In genomic region chr15:79778378-79778990, GRCh38 we compare ENCODE assay signal across 30 cellular contexts.
"Had no signal": no experiment of that assay in that cellular context is flagged by ENCODE, and none has a peak within 500 bp of the region (broad histone marks: within the 10 kb centered on the region; RNA-seq: fewer than 3 reads in every experiment).

No MANE protein-coding gene starts in this region.

- H3K4me3 Mint-ChIP-seq: activated CD4-positive, alpha-beta T cell treated with anti-CD3 and anti-CD28 coated beads, Interleukin-2, amount 10 ng/mL, durations not matched to agents 24 days and 14 days; activated CD8-positive, alpha-beta T cell treated with anti-CD3 and anti-CD28 coated beads for 36 hours; activated naive CD4-positive, alpha-beta T cell treated with anti-CD3 and anti-CD28 coated beads, Interleukin-2, amount 50 U/mL, for 24 hours; activated naive CD8-positive, alpha-beta T cell treated with anti-CD3 and anti-CD28 coated beads, Interleukin-2, amount 10 ng/mL, durations not matched to agents 7 days and 5 days; central memory CD8-positive, alpha-beta T cell had no signal

- H3K4me3 ChIP-seq: ascending aorta, cardiac muscle cell, MG63, SJSA1 had no signal

- H3K4me1 Mint-ChIP-seq: activated CD4-positive, alpha-beta T cell treated with anti-CD3 and anti-CD28 coated beads, Interleukin-2, amount 10 ng/mL, durations not matched to agents 24 days and 14 days; activated naive CD4-positive, alpha-beta T cell treated with anti-CD3 and anti-CD28 coated beads, Interleukin-2, amount 50 U/mL, for 24 hours; central memory CD8-positive, alpha-beta T cell had no signal

- H3K27ac Mint-ChIP-seq: activated CD4-positive, alpha-beta T cell treated with anti-CD3 and anti-CD28 coated beads, Interleukin-2, amount 10 ng/mL, durations not matched to agents 24 days and 14 days; activated CD8-positive, alpha-beta T cell treated with anti-CD3 and anti-CD28 coated beads for 36 hours; activated naive CD4-positive, alpha-beta T cell treated with anti-CD3 and anti-CD28 coated beads, Interleukin-2, amount 50 U/mL, for 24 hours; activated naive CD8-positive, alpha-beta T cell treated with anti-CD3 and anti-CD28 coated beads, Interleukin-2, amount 10 ng/mL, durations not matched to agents 7 days and 5 days; activated T-helper 2 cell treated with anti-CD3 and anti-CD28 coated beads, Interferon-gamma antibody, Interleukin-2, Interleukin-4, amounts not matched to agents 10 μg/mL and 5 μg/mL and 100 μg/mL, durations not matched to agents 14 hours and 24 hours and 36 hours had no signal

- H3K36me3 Mint-ChIP-seq: activated naive CD8-positive, alpha-beta T cell treated with anti-CD3 and anti-CD28 coated beads, Interleukin-2, amount 10 ng/mL, durations not matched to agents 7 days and 5 days had no signal

- DNase-seq: activated CD4-positive, alpha-beta T cell treated with anti-CD3 and anti-CD28 coated beads for 1 hour; activated CD4-positive, alpha-beta T cell treated with anti-CD3 and anti-CD28 coated beads, Interleukin-2, amount 10 ng/mL, durations not matched to agents 24 days and 14 days; activated CD4-positive, alpha-beta T cell treated with anti-CD3 and anti-CD28 coated beads, Interleukin-2, amount 50 U/mL, for 4 hours; activated CD4-positive, CD25-positive, alpha-beta regulatory T cell; activated CD8-positive, alpha-beta T cell treated with anti-CD3 and anti-CD28 coated beads for 36 hours; activated gamma-delta T cell; activated naive CD4-positive, alpha-beta T cell treated with Interleukin-2 at 50 U/mL for 16 hours; activated naive CD8-positive, alpha-beta T cell treated with anti-CD3 and anti-CD28 coated beads, Interleukin-2, amount 10 ng/mL, durations not matched to agents 7 days and 5 days; activated T-cell treated with anti-CD3 and anti-CD28 coated beads, Interleukin-2, amount 50 U/mL, for 1 hour; amygdala; MG63; NCI-H1048; NCI-H1105 treated with DMSO at 0.1 percent for 48 hours; NCI-H1436; NCI-H1694; NCI-H1930; NCI-H2081 treated with DMSO at 0.1 percent for 48 hours; NCI-H510A; NCI-H526; NCI-H748 treated with DMSO at 0.1 percent for 48 hours; SHP77 treated with DMSO at 0.1 percent for 48 hours; SK-N-SH; T-helper 9 cell had no signal

- H3K27ac ChIP-seq: ascending aorta, cardiac muscle cell, SJSA1, WERI-Rb-1 had no signal
